In the genomic region with DNA sequence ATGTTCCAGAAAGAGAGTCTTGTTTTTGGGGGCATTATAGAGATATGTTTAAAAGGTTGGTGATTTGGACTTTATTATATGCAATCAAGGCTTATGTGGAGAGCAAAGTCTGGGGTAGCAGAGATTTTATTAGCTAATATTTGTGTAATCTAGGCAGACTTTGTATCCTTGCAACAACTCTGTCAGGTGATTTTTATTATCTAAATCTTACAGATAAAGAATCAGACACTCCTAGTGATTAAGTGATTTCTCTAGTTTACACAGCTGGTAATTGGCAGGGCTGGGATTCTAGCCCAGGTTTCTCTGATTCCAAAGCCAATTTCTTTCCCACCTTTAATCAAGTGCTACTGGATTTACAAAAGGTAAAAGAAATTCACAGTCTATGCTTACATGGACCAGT, we compare ENCODE assay signal across 22 cellular contexts.
"Had no signal": no experiment of that assay in that cellular context is flagged by ENCODE, and none has a peak within 500 bp of the region (broad histone marks: within the 10 kb centered on the region; RNA-seq: fewer than 3 reads in every experiment).

No MANE protein-coding gene starts in this region.

- H3K9me3 ChIP-seq: gastroesophageal sphincter, psoas muscle, right atrium auricular region, tibial artery had no signal

- H3K27me3 Mint-ChIP-seq: stimulated activated naive CD8-positive, alpha-beta T cell treated with anti-CD3 and anti-CD28 coated beads, Interleukin-15, amount 100 ng/mL, for 72 hours had no signal

- DNase-seq: activated CD4-positive, alpha-beta memory T cell treated with anti-CD3 and anti-CD28 coated beads, Interleukin-2, amount 10 ng/mL, durations not matched to agents 7 days and 5 days; activated effector memory CD4-positive, alpha-beta T cell treated with Interleukin-2 at 50 U/mL for 16 hours; activated naive CD4-positive, alpha-beta T cell treated with anti-CD3 and anti-CD28 coated beads for 36 hours; activated T-cell treated with anti-CD3 and anti-CD28 coated beads, Interleukin-2, amount 50 U/mL, for 72 hours; amygdala; cortex of kidney; endodermal cell; left cardiac atrium; psoas muscle; stimulated activated CD4-positive, alpha-beta T cell treated with anti-CD3 and anti-CD28 coated beads, Interleukin-12 subunit alpha, Interleukin-12 subunit beta, amount 100 ng/mL, for 4 hours; stimulated activated CD4-positive, alpha-beta T cell treated with anti-CD3 and anti-CD28 coated beads, Interleukin-4, amount 100 ng/mL, for 4 hours; stimulated activated naive CD8-positive, alpha-beta T cell treated with anti-CD3 and anti-CD28 coated beads, Interleukin-15, amount 100 ng/mL, for 72 hours; T-helper 2 cell; tibial artery had no signal

- H3K4me3 Mint-ChIP-seq: activated CD4-positive, alpha-beta memory T cell treated with anti-CD3 and anti-CD28 coated beads, Interleukin-2, amount 10 ng/mL, durations not matched to agents 7 days and 5 days; activated CD4-positive, alpha-beta T cell treated with anti-CD3 and anti-CD28 coated beads, Interleukin-2, amount 10 ng/mL, durations not matched to agents 24 days and 14 days; activated naive CD4-positive, alpha-beta T cell treated with anti-CD3 and anti-CD28 coated beads for 36 hours; activated T-cell treated with anti-CD3 and anti-CD28 coated beads, Interleukin-2, amount 50 U/mL, for 72 hours; endodermal cell; mesothelial cell of epicardium; natural killer cell treated with Interleukin-12 subunit alpha and Interleukin-12 subunit beta and Interleukin-15 and Interleukin-18, amount 100 ng/mL, for 72 hours; stimulated activated naive CD8-positive, alpha-beta T cell treated with anti-CD3 and anti-CD28 coated beads, Interleukin-15, amount 100 ng/mL, for 72 hours had no signal

- H3K27me3 ChIP-seq: cardiac muscle cell, right atrium auricular region had no signal

- H3K27ac ChIP-seq: cardiac muscle cell, gastroesophageal sphincter, psoas muscle, right atrium auricular region, tibial artery had no signal

- H3K4me1 ChIP-seq: gastroesophageal sphincter, psoas muscle, right atrium auricular region, tibial artery had no signal

- H3K4me1 Mint-ChIP-seq: activated CD4-positive, alpha-beta memory T cell treated with anti-CD3 and anti-CD28 coated beads, Interleukin-2, amount 10 ng/mL, durations not matched to agents 7 days and 5 days; mesothelial cell of epicardium had no signal

- ATAC-seq: activated CD4-positive, CD25-positive, alpha-beta regulatory T cell treated with anti-CD3 and anti-CD28 coated beads, Interleukin-2, amount 50 U/mL, for 24 hours; activated T-cell treated with anti-CD3 and anti-CD28 coated beads, Interleukin-2, amount 50 U/mL, for 72 hours; gastroesophageal sphincter; left cardiac atrium; natural killer cell treated with Interleukin-12 subunit alpha and Interleukin-12 subunit beta and Interleukin-15 and Interleukin-18, amount 100 ng/mL, for 72 hours; psoas muscle; stimulated activated naive CD8-positive, alpha-beta T cell treated with anti-CD3 and anti-CD28 coated beads, Interleukin-15, amount 100 ng/mL, for 72 hours had no signal

- H3K4me3 ChIP-seq: cardiac muscle cell, gastroesophageal sphincter, psoas muscle, right atrium auricular region, tibial artery had no signal

- FAIRE-seq: islet of Langerhans had no signal

- H3K9me3 Mint-ChIP-seq: activated CD4-positive, alpha-beta memory T cell treated with anti-CD3 and anti-CD28 coated beads, Interleukin-2, amount 10 ng/mL, durations not matched to agents 7 days and 5 days; activated naive CD4-positive, alpha-beta T cell treated with anti-CD3 and anti-CD28 coated beads for 36 hours; activated T-cell treated with anti-CD3 and anti-CD28 coated beads, Interleukin-2, amount 50 U/mL, for 72 hours; endodermal cell; mesothelial cell of epicardium; natural killer cell treated with Interleukin-12 subunit alpha and Interleukin-12 subunit beta and Interleukin-15 and Interleukin-18, amount 100 ng/mL, for 72 hours; stimulated activated naive CD8-positive, alpha-beta T cell treated with anti-CD3 and anti-CD28 coated beads, Interleukin-15, amount 100 ng/mL, for 72 hours had no signal

- H3K27ac Mint-ChIP-seq: activated CD4-positive, alpha-beta memory T cell treated with anti-CD3 and anti-CD28 coated beads, Interleukin-2, amount 10 ng/mL, durations not matched to agents 7 days and 5 days; activated CD4-positive, alpha-beta T cell treated with anti-CD3 and anti-CD28 coated beads, Interleukin-2, amount 10 ng/mL, durations not matched to agents 24 days and 14 days; activated naive CD4-positive, alpha-beta T cell treated with anti-CD3 and anti-CD28 coated beads for 36 hours; activated T-cell treated with anti-CD3 and anti-CD28 coated beads, Interleukin-2, amount 50 U/mL, for 72 hours; endodermal cell; mesothelial cell of epicardium had no signal

- H3K36me3 ChIP-seq: cardiac muscle cell, gastroesophageal sphincter, right atrium auricular region, tibial artery had no signal

- H3K36me3 Mint-ChIP-seq: mesothelial cell of epicardium; natural killer cell treated with Interleukin-12 subunit alpha and Interleukin-12 subunit beta and Interleukin-15 and Interleukin-18, amount 100 ng/mL, for 72 hours had no signal
